1 cellular context compared by ENCODE assay signal in genomic region chr9:68739631-68740174, GRCh38.
A peak's percentile ranks its signal among the peaks of the same experiment; 100 is the strongest.
TF ChIP-seq lines count a peak whose summit lies in the region.

No MANE protein-coding gene starts in this region.

TF ChIP-seq in HepG2, 621 proteins besides CTCF, POLR2A, EP300 and RAD21 (continued from another document and continues in another):
- peak; percentile 87 for TF ChIP-seq ARID5B (CRISPR knock-in tag; IDR thresholded peaks at IDR 0.05)
- no peak for TF ChIP-seq PHB2 (IDR thresholded peaks at IDR 0.05; ENCODE audit: partially characterized antibody)
- TF ChIP-seq ZNF615 (CRISPR knock-in tag; IDR thresholded peaks at IDR 0.05; ENCODE audit: borderline replicate concordance), result 0 out of 2 replicates have a peak, but pooled peaks have one; percentile 34
- TF ChIP-seq ATF5 (CRISPR knock-in tag; IDR thresholded peaks at IDR 0.05; ENCODE audit: low read depth), result no peak
- no peak for TF ChIP-seq ZKSCAN5 (CRISPR knock-in tag; IDR thresholded peaks at IDR 0.05)
- TF ChIP-seq KLF13 (CRISPR knock-in tag; IDR thresholded peaks at IDR 0.05), result no peak
- TF ChIP-seq TGIF2 (CRISPR knock-in tag; IDR thresholded peaks at IDR 0.05), result no peak; the same call in 1 of the 2 replicates
- TF ChIP-seq ZFP37 (CRISPR knock-in tag; IDR thresholded peaks at IDR 0.05; ENCODE audit: borderline replicate concordance), result no peak
- TF ChIP-seq CERS6 (CRISPR knock-in tag; IDR thresholded peaks at IDR 0.05), result no peak
- no peak for TF ChIP-seq ZBTB37 (CRISPR knock-in tag; IDR thresholded peaks at IDR 0.05)
- TF ChIP-seq MED13 (CRISPR knock-in tag; IDR thresholded peaks at IDR 0.05), result 0 out of 2 replicates have a peak, but pooled peaks have one; percentile 12
- no peak for TF ChIP-seq ZSCAN30 (CRISPR knock-in tag; IDR thresholded peaks at IDR 0.05)
- no peak for TF ChIP-seq MTERF4 (CRISPR knock-in tag; IDR thresholded peaks at IDR 0.05)
- TF ChIP-seq TARDBP (CRISPR knock-in tag; IDR thresholded peaks at IDR 0.05), result 0 out of 2 replicates have a peak, but pooled peaks have one; percentile 33
- no peak for TF ChIP-seq HHEX (CRISPR knock-in tag; IDR thresholded peaks at IDR 0.05)
- TF ChIP-seq ZNF350 (CRISPR knock-in tag; IDR thresholded peaks at IDR 0.05; ENCODE audit: borderline replicate concordance, low read depth), result peak; percentile 59
- TF ChIP-seq ZNF362 (CRISPR knock-in tag; IDR thresholded peaks at IDR 0.05; ENCODE audit: borderline replicate concordance), result no peak; the same call in 1 of the 2 replicates
- no peak for TF ChIP-seq ZNF589 (CRISPR knock-in tag; conservative IDR thresholded peaks at IDR 0.05)
- TF ChIP-seq NRL (CRISPR knock-in tag; IDR thresholded peaks at IDR 0.05; ENCODE audit: borderline replicate concordance), result no peak
- peak; percentile 68; the same call in 1 of the 2 replicates for TF ChIP-seq PHF21A (CRISPR knock-in tag; IDR thresholded peaks at IDR 0.05)
- TF ChIP-seq ZNF225 (CRISPR knock-in tag; IDR thresholded peaks at IDR 0.05), result no peak
- 0 out of 2 replicates have a peak, but pooled peaks have one; percentile 28 for TF ChIP-seq THAP7 (CRISPR knock-in tag; IDR thresholded peaks at IDR 0.05)
- TF ChIP-seq AHR (CRISPR knock-in tag; IDR thresholded peaks at IDR 0.05), result no peak
- TF ChIP-seq BHLHE40 (IDR thresholded peaks at IDR 0.05; ENCODE audit: low read length), result no peak
- no peak for TF ChIP-seq PAWR (CRISPR knock-in tag; IDR thresholded peaks at IDR 0.05; ENCODE audit: borderline replicate concordance)
- TF ChIP-seq POLR2G (IDR thresholded peaks at IDR 0.05; ENCODE audit: low read depth, low read length), result no peak
- TF ChIP-seq ZNF317 (CRISPR knock-in tag; IDR thresholded peaks at IDR 0.05), result no peak
- no peak for TF ChIP-seq ZNF205 (CRISPR knock-in tag; IDR thresholded peaks at IDR 0.05)
- peak; percentile 48 for TF ChIP-seq MEF2D (CRISPR knock-in tag; IDR thresholded peaks at IDR 0.05)
- TF ChIP-seq ZNF367 (CRISPR knock-in tag; IDR thresholded peaks at IDR 0.05; ENCODE audit: borderline replicate concordance), result no peak
- TF ChIP-seq ZNF724P (CRISPR knock-in tag; IDR thresholded peaks at IDR 0.05; ENCODE audit: borderline replicate concordance), result 0 out of 2 replicates have a peak, but pooled peaks have one; percentile 26
- no peak for TF ChIP-seq TBP (CRISPR knock-in tag; IDR thresholded peaks at IDR 0.05)
- no peak for TF ChIP-seq ZNF619 (CRISPR knock-in tag; IDR thresholded peaks at IDR 0.05)
- peak; percentile 58 for TF ChIP-seq MED1 (CRISPR knock-in tag; IDR thresholded peaks at IDR 0.05)
- no peak for TF ChIP-seq PRDM10 (CRISPR knock-in tag; IDR thresholded peaks at IDR 0.05; ENCODE audit: low read depth)
- TF ChIP-seq HNRNPL (IDR thresholded peaks at IDR 0.05; ENCODE audit: low read depth, low read length), result no peak
- peak; percentile 40; the same call in 1 of the 2 replicates for TF ChIP-seq NCOR1 (IDR thresholded peaks at IDR 0.05; ENCODE audit: borderline replicate concordance, low read length)
- no peak for TF ChIP-seq NKX3-1 (CRISPR knock-in tag; IDR thresholded peaks at IDR 0.05)
